23 cellular contexts compared by ENCODE assay signal in the genomic region with DNA sequence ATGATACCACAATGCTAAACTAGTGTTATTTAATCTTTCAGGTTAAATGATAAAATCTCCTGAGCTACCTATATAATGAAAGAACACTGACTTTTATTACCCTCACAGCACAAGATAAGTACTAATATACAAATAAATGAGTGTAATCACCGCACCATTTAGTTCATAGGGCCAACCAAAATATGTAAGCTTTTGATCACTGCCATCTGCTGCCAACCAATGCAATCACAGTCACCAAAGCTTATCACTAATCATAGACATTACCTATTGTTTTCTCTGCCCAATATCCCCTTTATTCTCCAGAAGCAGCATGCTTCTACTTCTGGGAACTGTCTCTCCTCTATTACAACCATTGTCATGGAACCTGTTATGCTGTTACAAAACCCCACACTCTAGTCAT.
"Had no signal": no experiment of that assay in that cellular context is flagged by ENCODE, and none has a peak within 500 bp of the region (broad histone marks: within the 10 kb centered on the region; RNA-seq: fewer than 3 reads in every experiment).

No MANE protein-coding gene starts in this region.

- DNase-seq: activated CD4-positive, alpha-beta T cell treated with anti-CD3 and anti-CD28 coated beads for 48 hours; activated CD4-positive, alpha-beta T cell treated with anti-CD3 and anti-CD28 coated beads, Interleukin-2, amount 50 U/mL, for 48 hours; activated CD8-positive, alpha-beta memory T cell treated with anti-CD3 and anti-CD28 coated beads for 24 hours; activated effector memory CD4-positive, alpha-beta T cell treated with Interleukin-2 at 50 U/mL for 16 hours; activated naive CD4-positive, alpha-beta T cell treated with Interleukin-2 at 50 U/mL for 16 hours; anterior cingulate cortex; effector CD8-positive, alpha-beta T cell; gastrocnemius medialis; glutamatergic neuron; islet precursor cell; left ventricle myocardium superior; mucosa of descending colon; stimulated activated CD4-positive, alpha-beta T cell treated with anti-CD3 and anti-CD28 coated beads, Interleukin-15, amount 100 ng/mL, for 24 hours; stimulated activated CD4-positive, alpha-beta T cell treated with anti-CD3 and anti-CD28 coated beads, Interleukin-2, amount 100 ng/mL, for 24 hours; stimulated activated naive B cell treated with anti-CD40 and anti-IgM and Interleukin-4, amounts not matched to agents 10 μg/mL and 1 μg/mL and 100 μg/mL, for 72 hours; stomach; tibial artery had no signal

- H3K27me3 ChIP-seq: gastrocnemius medialis, right atrium auricular region, stomach, suprapubic skin, tibial artery had no signal

- H3K9me3 ChIP-seq: gastrocnemius medialis, mucosa of descending colon, right atrium auricular region, stomach, suprapubic skin, tibial artery had no signal

- FAIRE-seq: colon, endometrium had no signal

- H3K36me3 ChIP-seq: gastrocnemius medialis, right atrium auricular region, stomach, suprapubic skin, tibial artery had no signal

- H3K27ac ChIP-seq: gastrocnemius medialis, right atrium auricular region, stomach, suprapubic skin, tibial artery had no signal

- H3K4me1 ChIP-seq: gastrocnemius medialis, right atrium auricular region, stomach, suprapubic skin, tibial artery had no signal

- H3K4me3 ChIP-seq: gastrocnemius medialis, mucosa of descending colon, right atrium auricular region, stomach, suprapubic skin, tibial artery had no signal

- ATAC-seq: activated CD4-positive, CD25-positive, alpha-beta regulatory T cell treated with anti-CD3 and anti-CD28 coated beads, Interleukin-2, amount 50 U/mL, for 24 hours; gastrocnemius medialis; left ventricle myocardium superior; mucosa of descending colon; natural killer cell treated with Interleukin-12 subunit alpha and Interleukin-12 subunit beta and Interleukin-15 and Interleukin-18, amount 100 ng/mL, for 72 hours; stimulated activated naive B cell treated with anti-CD40 and anti-IgM and Interleukin-4, amounts not matched to agents 10 μg/mL and 1 μg/mL and 100 μg/mL, for 72 hours had no signal
